Comparison of ENCODE assay signal across 16 cellular contexts in genomic region chr22:19180740-19181410, GRCh38. TPM values are rescaled to one million over a fixed set of nuclear protein-coding genes. Genes with fewer than 3 reads are reported as not detected.
DNase-seq lines count a peak whose midpoint lies in the region; ATAC-seq and TF ChIP-seq lines count a peak whose summit lies in the region.
"Had no signal": no experiment of that assay in that cellular context is flagged by ENCODE, and none has a peak within 500 bp of the region (broad histone marks: within the 10 kb centered on the region; RNA-seq: fewer than 3 reads in every experiment).

No MANE protein-coding gene starts in this region.

- no peak overlapping the region for H4K8ac ChIP-seq in neuronal stem cell (ENCODE audit: low read depth, low read length)

- H2BK15ac ChIP-seq in neuronal stem cell (ENCODE audit: low read length), result peak overlapping the region; percentile 45

- H3K36me3 ChIP-seq in neuronal stem cell (replicated peaks in 1 of 2; ENCODE audit: control insufficient read depth in 2 of 2, insufficient read depth in 2 of 2, low read length in 2 of 2), result peaks cover 7 to 17% of the 10 kb centered on the region in 2 donors

- H2BK12ac ChIP-seq in neuronal stem cell (ENCODE audit: low read length), result no peak overlapping the region

- H3K36me3 Mint-ChIP-seq in activated naive CD4-positive, alpha-beta T cell treated with anti-CD3 and anti-CD28 coated beads, Interleukin-2, amount 50 U/mL, for 24 hours, result no peaks in the 10 kb centered on the region

- H3K27me3 ChIP-seq in neuronal stem cell (ENCODE audit: control insufficient read depth in 3 of 3, insufficient read depth in 3 of 3, low read depth in 1 of 3, low read length in 3 of 3), result no peaks in the 10 kb centered on the region

- H3K14ac ChIP-seq in neuronal stem cell (ENCODE audit: low read length), result no peak overlapping the region

- H3K79me1 ChIP-seq in neuronal stem cell (ENCODE audit: low read depth, low read length), result peaks cover 6% of the 10 kb centered on the region

- H3K27ac ChIP-seq in VCaP (peak overlapping the region; percentile 95; the same call in 1 of the 2 replicates), neuronal stem cell (replicated peaks; ENCODE audit: low read length) (peak overlapping the region; percentile 24)
- H3K27ac ChIP-seq: GM23248 had no signal

- ATAC-seq in HG03135 (IDR thresholded peaks at IDR 0.05; ENCODE audit: unreplicated experiment), result no peak

- H3K9me3 ChIP-seq in neuronal stem cell (replicated peaks in 1 of 2; ENCODE audit: control insufficient read depth in 2 of 2, insufficient read depth in 1 of 2, low read depth in 1 of 2, low read length in 2 of 2), result peaks cover 0 to 1% of the 10 kb centered on the region in 2 donors

- peak overlapping the region; percentile 24 for H4K91ac ChIP-seq in neuronal stem cell (ENCODE audit: low read depth, low read length, poor library complexity)

- H2BK120ac ChIP-seq in neuronal stem cell (ENCODE audit: low read depth, low read length), result no peak overlapping the region

- no peak overlapping the region for H3K18ac ChIP-seq in neuronal stem cell (ENCODE audit: low read length)

- peak overlapping the region; percentile 22 for H3K23ac ChIP-seq in neuronal stem cell (ENCODE audit: low read depth, low read length, poor library complexity)

- peak overlapping the region; percentile 13 for H3K4me3 Mint-ChIP-seq in activated naive CD4-positive, alpha-beta T cell treated with anti-CD3 and anti-CD28 coated beads, Interleukin-2, amount 50 U/mL, for 24 hours

- H3K4me1 Mint-ChIP-seq in activated naive CD4-positive, alpha-beta T cell treated with anti-CD3 and anti-CD28 coated beads, Interleukin-2, amount 50 U/mL, for 24 hours, result peaks cover 22% of the 10 kb centered on the region

- peak overlapping the region; percentile 73 for H2AK5ac ChIP-seq in neuronal stem cell (ENCODE audit: low read depth, low read length)

- TF ChIP-seq CTCF in VCaP (conservative IDR thresholded peaks at IDR 0.05), result no peak

- peak overlapping the region; percentile 23 for H3K27ac Mint-ChIP-seq in activated naive CD4-positive, alpha-beta T cell treated with anti-CD3 and anti-CD28 coated beads, Interleukin-2, amount 50 U/mL, for 24 hours

- no peaks in the 10 kb centered on the region for H3K9me3 Mint-ChIP-seq in activated naive CD4-positive, alpha-beta T cell treated with anti-CD3 and anti-CD28 coated beads, Interleukin-2, amount 50 U/mL, for 24 hours

- no peak overlapping the region for H3K4me2 ChIP-seq in neuronal stem cell (ENCODE audit: insufficient read depth, low read length, poor library complexity, severe bottlenecking)

- no CpG with 5 or more reads among the region's 11 CpGs for WGBS in neuronal stem cell (ENCODE audit: extremely low coverage in 2 of 2, insufficient read length in 2 of 2, insufficient replicate concordance in 1 of 2), 2 donors

- H2AFZ ChIP-seq in neuronal stem cell (ENCODE audit: low read length), result no peak overlapping the region
- H2AFZ ChIP-seq: GM23248 had no signal

- no peak overlapping the region for H2BK5ac ChIP-seq in neuronal stem cell (ENCODE audit: low read length)

- no peak overlapping the region for H3K4me3 ChIP-seq in neuronal stem cell (ENCODE audit: low read length in 2 of 2)
- H3K4me3 ChIP-seq: GM23248 had no signal

- H3K9ac ChIP-seq in neuronal stem cell (ENCODE audit: low read depth, low read length, poor library complexity), result no peak overlapping the region
- H3K9ac ChIP-seq: GM23248 had no signal

- no peak overlapping the region for H3K4ac ChIP-seq in neuronal stem cell (ENCODE audit: low read length)

- no peaks in the 10 kb centered on the region for H3K27me3 Mint-ChIP-seq in activated naive CD4-positive, alpha-beta T cell treated with anti-CD3 and anti-CD28 coated beads, Interleukin-2, amount 50 U/mL, for 24 hours

- no peak for DNase-seq in activated naive CD4-positive, alpha-beta T cell (lab: John Stamatoyannopoulos, UW)
- DNase-seq in ecto neural progenitor cell (ENCODE audit: low spot score) (peak; percentile 43), neuronal stem cell (ENCODE audit: low spot score) (no peak), mucosa of gallbladder (ENCODE audit: low spot score) (no peak), T-helper 2 cell (no peak)
- DNase-seq: C1 segment of cervical spinal cord, DND-41, GM23248, KBM-7, MV-4-11, NCI-H1930, NCI-H524 treated with DMSO at 0.1 percent for 48 hours had no signal

- H3K4me1 ChIP-seq in neuronal stem cell (ENCODE audit: control insufficient read depth in 2 of 2, insufficient read depth in 1 of 2, low read depth in 1 of 2, low read length in 2 of 2), result peaks cover 18 to 20% of the 10 kb centered on the region in 2 donors

RNA-seq across cellular contexts. Expression of gene SLC25A1, which starts 2.3 kb away (rescaled TPM):
- polyA plus RNA-seq in neuronal stem cell (2013, experiment 1 of 2), result 75.2 TPM
- polyA plus RNA-seq in neuronal stem cell (2013, experiment 2 of 2), result 71.9 TPM
- 130 TPM for total RNA-seq in mucosa of gallbladder

RNA-seq across cellular contexts. Expression of gene GSC2, which starts 30.8 kb away (rescaled TPM):
- not detected for polyA plus RNA-seq in neuronal stem cell (2013, experiment 1 of 2)
- polyA plus RNA-seq in neuronal stem cell (2013, experiment 2 of 2), result not detected
- not detected for total RNA-seq in mucosa of gallbladder
- total RNA-seq: A673, GM23248 had no signal
- polyA plus RNA-seq: GM23248 had no signal

RNA-seq across cellular contexts. Expression of gene ESS2, which starts 36.4 kb away (rescaled TPM):
- 9.2 TPM for polyA plus RNA-seq in neuronal stem cell (2013, experiment 1 of 2)
- 9.2 TPM for polyA plus RNA-seq in neuronal stem cell (2013, experiment 2 of 2)
- 17.3 TPM for total RNA-seq in mucosa of gallbladder

RNA-seq across cellular contexts. Expression of gene TSSK2, which starts 49.8 kb away (rescaled TPM):
- polyA plus RNA-seq in neuronal stem cell (2013, experiment 1 of 2), result not detected
- polyA plus RNA-seq in neuronal stem cell (2013, experiment 2 of 2), result not detected
- total RNA-seq in mucosa of gallbladder, result not detected
- total RNA-seq: A673, GM23248 had no signal
- polyA plus RNA-seq: GM23248 had no signal

RNA-seq across cellular contexts. Expression of gene DGCR2, which starts 58.7 kb away (rescaled TPM):
- 31.2 TPM for polyA plus RNA-seq in neuronal stem cell (2013, experiment 1 of 2)
- polyA plus RNA-seq in neuronal stem cell (2013, experiment 2 of 2), result 31.1 TPM
- 104 TPM for total RNA-seq in mucosa of gallbladder
